ENCODE assay signal across 33 cellular contexts in genomic region chr10:20515654-20516053, GRCh38.
DNase-seq lines count a peak whose midpoint lies in the region; ATAC-seq and TF ChIP-seq lines count a peak whose summit lies in the region.
"Had no signal": no experiment of that assay in that cellular context is flagged by ENCODE, and none has a peak within 500 bp of the region (broad histone marks: within the 10 kb centered on the region; RNA-seq: fewer than 3 reads in every experiment).

No MANE protein-coding gene starts in this region.

- H3K18ac ChIP-seq in trophoblast cell (ENCODE audit: low read length) = no peak overlapping the region

- H2AK5ac ChIP-seq in trophoblast cell (ENCODE audit: low read length) = no peak overlapping the region

- no peaks in the 10 kb centered on the region for H3K36me3 ChIP-seq in trophoblast cell (ENCODE audit: control insufficient read depth in 1 of 2, insufficient read depth in 2 of 2, low read length in 2 of 2)
- H3K36me3 ChIP-seq in effector memory CD4-positive, alpha-beta T cell (ENCODE audit: control insufficient read depth, insufficient read depth, low read length) = no peaks in the 10 kb centered on the region
- H3K36me3 ChIP-seq: BE2C; BLaER1; BLaER1 treated with 17β-estradiol and CSF1 and Interleukin-3, amounts not matched to agents 10 nM and 100 nM had no signal

- intact Hi-C loops in natural killer cell (cut with micrococcal nuclease) = no loop called here

- no peak overlapping the region for H3K14ac ChIP-seq in trophoblast cell (ENCODE audit: low read length)

- no peaks in the 10 kb centered on the region for H3K4me1 ChIP-seq in trophoblast cell (ENCODE audit: control insufficient read depth in 1 of 2, insufficient read depth in 2 of 2, low read length in 2 of 2)
- no peaks in the 10 kb centered on the region for H3K4me1 ChIP-seq in effector memory CD4-positive, alpha-beta T cell (ENCODE audit: control insufficient read depth, insufficient read depth, low read length, poor library complexity, severe bottlenecking)
- H3K4me1 ChIP-seq: A549; BE2C; BLaER1; BLaER1 treated with 17β-estradiol and CSF1 and Interleukin-3, amounts not matched to agents 10 nM and 100 nM; Caco-2 had no signal

- H2BK12ac ChIP-seq in trophoblast cell (ENCODE audit: low read length) = no peak overlapping the region

- no peak overlapping the region for H3K4ac ChIP-seq in trophoblast cell (ENCODE audit: low read depth, low read length)

- H4K91ac ChIP-seq in trophoblast cell (ENCODE audit: low read depth, low read length) = no peak overlapping the region

- H3K4me3 Mint-ChIP-seq in natural killer cell = no peak overlapping the region
- H3K4me3 Mint-ChIP-seq in natural killer cell treated with Interleukin-12 subunit alpha and Interleukin-12 subunit beta and Interleukin-15 and Interleukin-18, amount 100 ng/mL, for 72 hours = no peak overlapping the region
- peak overlapping the region in 4 of 5 donors; percentile 1 to 65 (median 52) for H3K4me3 Mint-ChIP-seq in immature natural killer cell
- H3K4me3 Mint-ChIP-seq: B cell; CD14-positive monocyte; CD4-positive, alpha-beta memory T cell; CD4-positive, alpha-beta T cell; CD4-positive, CD25-positive, alpha-beta regulatory T cell; CD8-positive, alpha-beta memory T cell; CD8-positive, alpha-beta T cell had no signal

- H4K8ac ChIP-seq in trophoblast cell (ENCODE audit: low read depth, low read length) = no peak overlapping the region

- ATAC-seq in natural killer cell (peak; percentile 37 to 89 (median 78)), HG03571 (IDR thresholded peaks at IDR 0.05; ENCODE audit: unreplicated experiment) (no peak)
- ATAC-seq in natural killer cell treated with Interleukin-12 subunit alpha and Interleukin-12 subunit beta and Interleukin-15 and Interleukin-18, amount 100 ng/mL, for 72 hours = no peak
- ATAC-seq: A549; CD8-positive, alpha-beta T cell had no signal

- no peak overlapping the region for H4K12ac ChIP-seq in trophoblast cell (ENCODE audit: low read depth, low read length)

- H3K4me3 ChIP-seq in trophoblast cell (ENCODE audit: low read depth, low read length) = no peak overlapping the region
- H3K4me3 ChIP-seq in effector memory CD4-positive, alpha-beta T cell (ENCODE audit: insufficient read depth, low read depth, low read length, poor library complexity, severe bottlenecking) = no peak overlapping the region
- H3K4me3 ChIP-seq: A549; BLaER1; BLaER1 treated with 17β-estradiol and CSF1 and Interleukin-3, amounts not matched to agents 10 nM and 100 nM had no signal

- H3K9me3 Mint-ChIP-seq in natural killer cell = no peaks in the 10 kb centered on the region
- H3K9me3 Mint-ChIP-seq in natural killer cell treated with Interleukin-12 subunit alpha and Interleukin-12 subunit beta and Interleukin-15 and Interleukin-18, amount 100 ng/mL, for 72 hours = peaks cover 2% of the 10 kb centered on the region
- H3K9me3 Mint-ChIP-seq in immature natural killer cell = peaks cover 0 to 2% (median 0%) of the 10 kb centered on the region in 6 donors

- H3K9ac ChIP-seq in trophoblast cell (ENCODE audit: low read length) = no peak overlapping the region
- H3K9ac ChIP-seq: BLaER1; BLaER1 treated with 17β-estradiol and CSF1 and Interleukin-3, amounts not matched to agents 10 nM and 100 nM had no signal

- peak overlapping the region; percentile 22 to 66 for H3K27ac Mint-ChIP-seq in natural killer cell
- no peak overlapping the region for H3K27ac Mint-ChIP-seq in natural killer cell treated with Interleukin-12 subunit alpha and Interleukin-12 subunit beta and Interleukin-15 and Interleukin-18, amount 100 ng/mL, for 72 hours
- peak overlapping the region in 4 of 6 donors; percentile 1 to 47 (median 42) for H3K27ac Mint-ChIP-seq in immature natural killer cell
- H3K27ac Mint-ChIP-seq: B cell; CD14-positive monocyte; CD4-positive, alpha-beta memory T cell; CD4-positive, alpha-beta T cell; CD4-positive, CD25-positive, alpha-beta regulatory T cell; CD8-positive, alpha-beta memory T cell; CD8-positive, alpha-beta T cell had no signal

- no peaks in the 10 kb centered on the region for H3K27me3 ChIP-seq in trophoblast cell (ENCODE audit: insufficient read depth, low read length)
- H3K27me3 ChIP-seq in effector memory CD4-positive, alpha-beta T cell (replicated peaks; ENCODE audit: control insufficient read depth, insufficient read depth, low read length, poor library complexity, severe bottlenecking) = no peaks in the 10 kb centered on the region
- H3K27me3 ChIP-seq: BE2C; BLaER1; BLaER1 treated with 17β-estradiol and CSF1 and Interleukin-3, amounts not matched to agents 10 nM and 100 nM had no signal

- H3K36me3 Mint-ChIP-seq in natural killer cell (no peaks in the 10 kb centered on the region), immature natural killer cell (peaks cover 0 to 4% (median 1%) of the 10 kb centered on the region in 3 donors)
- H3K36me3 Mint-ChIP-seq in natural killer cell treated with Interleukin-12 subunit alpha and Interleukin-12 subunit beta and Interleukin-15 and Interleukin-18, amount 100 ng/mL, for 72 hours = peaks cover 4% of the 10 kb centered on the region
- H3K36me3 Mint-ChIP-seq: CD14-positive monocyte; CD4-positive, alpha-beta memory T cell; CD4-positive, CD25-positive, alpha-beta regulatory T cell; CD8-positive, alpha-beta memory T cell; CD8-positive, alpha-beta T cell had no signal

- H2BK5ac ChIP-seq in trophoblast cell (ENCODE audit: low read depth, low read length, poor library complexity) = no peak overlapping the region

- TF ChIP-seq CTCF in natural killer cell (IDR thresholded peaks at IDR 0.05) = no peak

- H3K27me3 Mint-ChIP-seq in natural killer cell (ENCODE audit: low read depth in 2 of 2) = no peaks in the 10 kb centered on the region
- H3K27me3 Mint-ChIP-seq in natural killer cell treated with Interleukin-12 subunit alpha and Interleukin-12 subunit beta and Interleukin-15 and Interleukin-18, amount 100 ng/mL, for 72 hours = no peaks in the 10 kb centered on the region
- H3K27me3 Mint-ChIP-seq in immature natural killer cell (ENCODE audit: low read depth in 3 of 3) = peaks cover 0 to 6% (median 0%) of the 10 kb centered on the region in 3 donors
- H3K27me3 Mint-ChIP-seq: B cell; CD4-positive, alpha-beta memory T cell; CD4-positive, alpha-beta T cell; CD4-positive, CD25-positive, alpha-beta regulatory T cell; CD8-positive, alpha-beta memory T cell had no signal

- no peaks in the 10 kb centered on the region for H3K9me3 ChIP-seq in trophoblast cell (ENCODE audit: insufficient read depth, low read depth, low read length)
- no peaks in the 10 kb centered on the region for H3K9me3 ChIP-seq in effector memory CD4-positive, alpha-beta T cell (ENCODE audit: control insufficient read depth, low read length)
- H3K9me3 ChIP-seq: A549; BE2C; BLaER1; BLaER1 treated with 17β-estradiol and CSF1 and Interleukin-3, amounts not matched to agents 10 nM and 100 nM; Caco-2 had no signal

- H3K23ac ChIP-seq in trophoblast cell (ENCODE audit: low read length) = no peak overlapping the region

- H3K4me2 ChIP-seq in trophoblast cell (ENCODE audit: low read length) = no peak overlapping the region
- H3K4me2 ChIP-seq: A549; BLaER1; BLaER1 treated with 17β-estradiol and CSF1 and Interleukin-3, amounts not matched to agents 10 nM and 100 nM had no signal

- no peak overlapping the region for H3K27ac ChIP-seq in trophoblast cell (ENCODE audit: low read depth, low read length)
- H3K27ac ChIP-seq in effector memory CD4-positive, alpha-beta T cell (ENCODE audit: insufficient read depth, low read length, poor library complexity, severe bottlenecking) = no peak overlapping the region
- H3K27ac ChIP-seq: 22Rv1; A549; BLaER1; BLaER1 treated with 17β-estradiol and CSF1 and Interleukin-3, amounts not matched to agents 10 nM and 100 nM; C4-2B had no signal

- peaks cover 31 to 32% of the 10 kb centered on the region in 2 donors for H3K4me1 Mint-ChIP-seq in natural killer cell
- peaks cover 4 to 9% of the 10 kb centered on the region in 2 donors for H3K4me1 Mint-ChIP-seq in natural killer cell treated with Interleukin-12 subunit alpha and Interleukin-12 subunit beta and Interleukin-15 and Interleukin-18, amount 100 ng/mL, for 72 hours (ENCODE audit: low read depth in 2 of 2)
- H3K4me1 Mint-ChIP-seq in immature natural killer cell = peaks cover 26 to 42% of the 10 kb centered on the region in 2 donors
- H3K4me1 Mint-ChIP-seq: B cell; CD14-positive monocyte; CD4-positive, alpha-beta memory T cell; CD4-positive, CD25-positive, alpha-beta regulatory T cell; CD8-positive, alpha-beta memory T cell had no signal

- DNase-seq in natural killer cell = no peak
- no peak for DNase-seq in natural killer cell treated with Interleukin-12 subunit alpha and Interleukin-12 subunit beta and Interleukin-15 and Interleukin-18, amount 100 ng/mL, for 72 hours (ENCODE audit: low spot score)
- DNase-seq in immature natural killer cell = peak in 2 of 3 donors; percentile 7 to 13
- DNase-seq in trophoblast cell = peak; percentile 39 to 53
- DNase-seq in effector memory CD4-positive, alpha-beta T cell = no peak
- DNase-seq: 8988T; ACHN; AML-193; BE2C; C1 segment of cervical spinal cord; Caco-2; Calu3; CD4-positive, alpha-beta T cell; CD4-positive, CD25-positive, alpha-beta regulatory T cell; CD8-positive, alpha-beta memory T cell; CD8-positive, alpha-beta T cell; COR-L47; DMS 273 treated with DMSO at 0.1 percent for 48 hours; DMS153; DMS53; DMS79; DMS79 treated with DMSO at 0.1 percent for 48 hours; DND-41; EL had no signal

- H3K79me1 ChIP-seq in trophoblast cell (ENCODE audit: low read length) = no peaks in the 10 kb centered on the region

- WGBS in trophoblast cell (ENCODE audit: extremely low coverage, insufficient coverage, insufficient read length) = no CpG with 5 or more reads among the region's 3 CpGs

- H2AFZ ChIP-seq in trophoblast cell (ENCODE audit: insufficient read depth, low read length, poor library complexity) = no peak overlapping the region

- no peak overlapping the region for H2BK120ac ChIP-seq in trophoblast cell (ENCODE audit: insufficient read depth, low read length, poor library complexity)

- no peaks in the 10 kb centered on the region for H3K79me2 ChIP-seq in trophoblast cell (ENCODE audit: control insufficient read depth, insufficient read depth, low read length, poor library complexity)

Comparison
In these comparisons a context has a peak if more than half of its experiments do, and no peak if none do; other contexts are left out.
1. ATAC-seq: peak in natural killer cell (3 of 3); none in natural killer cell treated with Interleukin-12 subunit alpha and Interleukin-12 subunit beta and Interleukin-15 and Interleukin-18, amount 100 ng/mL, for 72 hours (0 of 2) and HG03571 (single experiment).
2. H3K27ac Mint-ChIP-seq: peak in natural killer cell (2 of 2) and immature natural killer cell (4 of 6); none in natural killer cell treated with Interleukin-12 subunit alpha and Interleukin-12 subunit beta and Interleukin-15 and Interleukin-18, amount 100 ng/mL, for 72 hours (0 of 2).
3. DNase-seq: peak in immature natural killer cell (2 of 3) and trophoblast cell (2 of 2); none in natural killer cell (single experiment), natural killer cell treated with Interleukin-12 subunit alpha and Interleukin-12 subunit beta and Interleukin-15 and Interleukin-18, amount 100 ng/mL, for 72 hours (single experiment) and effector memory CD4-positive, alpha-beta T cell (0 of 3).
4. H3K4me3 Mint-ChIP-seq: peak in immature natural killer cell (4 of 5); none in natural killer cell (single experiment) and natural killer cell treated with Interleukin-12 subunit alpha and Interleukin-12 subunit beta and Interleukin-15 and Interleukin-18, amount 100 ng/mL, for 72 hours (single experiment).